ENCODE assay signal across 8 cellular contexts in genomic region chr1:236103646-236104218, GRCh38. TPM values are rescaled to one million over a fixed set of nuclear protein-coding genes. Genes with fewer than 3 reads are reported as not detected.
DNase-seq lines count a peak whose midpoint lies in the region; ATAC-seq and TF ChIP-seq lines count a peak whose summit lies in the region.

No MANE protein-coding gene starts in this region.

- H3K9ac ChIP-seq in iPS-20b (ENCODE audit: low read depth, low read length): peak overlapping the region; percentile 23; the same call in 1 of the 2 replicates

- 10 to 15% methylated on average over 12 to 13 of the region's 13 CpGs for WGBS in body of pancreas, 2 donors

- peak; percentile 65 to 91 (median 83) for TF ChIP-seq CTCF in body of pancreas (IDR thresholded peaks at IDR 0.05)

- H3K27me3 ChIP-seq in body of pancreas: no peaks in the 10 kb centered on the region
- peaks cover 10% of the 10 kb centered on the region for H3K27me3 ChIP-seq in iPS-20b (ENCODE audit: insufficient read depth, low read length)

- no peak overlapping the region for H3K4me3 ChIP-seq in body of pancreas
- no peak overlapping the region for H3K4me3 ChIP-seq in iPS-20b (ENCODE audit: low read length)

- intact Hi-C loops in body of pancreas (cut with DNase I): loop anchor here (10.0 kb wide), 1 partner anchor 431 kb away; no protein-coding TSS in a partner anchor

- DNase-seq in AG08396 (ENCODE audit: low spot score) (peak; percentile 83), NCI-H1417 (lab: John Stamatoyannopoulos, UW) (peak; percentile 18 to 78 (median 40)), T1000 (lab: John Stamatoyannopoulos, UW) (peak; percentile 19), body of pancreas (peak; percentile 55 to 65 (median 58))
- DNase-seq in stimulated activated CD4-positive, alpha-beta T cell treated with anti-CD3 and anti-CD28 coated beads, Interleukin-15, amount 100 ng/mL, for 48 hours (ENCODE audit: low read depth in 2 of 2): peak; percentile 18 to 53

- no peak overlapping the region for H3K27ac ChIP-seq in body of pancreas
- H3K27ac ChIP-seq in iPS-20b (ENCODE audit: low read length): no peak overlapping the region

- H3K36me3 ChIP-seq in body of pancreas (replicated peaks in 1 of 2; ENCODE audit: insufficient read depth in 1 of 2, low read depth in 2 of 2): no peaks in the 10 kb centered on the region
- H3K36me3 ChIP-seq in iPS-20b (ENCODE audit: insufficient read depth, low read depth, low read length): no peaks in the 10 kb centered on the region

- H3K4me1 ChIP-seq in body of pancreas (no peaks in the 10 kb centered on the region), iPS-20b (ENCODE audit: insufficient read depth, low read length) (peaks cover 7% of the 10 kb centered on the region; the same call in 1 of the 2 replicates)

- no peak for TF ChIP-seq POLR2A in body of pancreas (IDR thresholded peaks at IDR 0.05)

- H3K9me3 ChIP-seq in body of pancreas (no peaks in the 10 kb centered on the region), iPS-20b (ENCODE audit: insufficient read depth, low read depth, low read length) (no peaks in the 10 kb centered on the region)

- peak; percentile 35 for ATAC-seq in GM18520 (IDR thresholded peaks at IDR 0.05; ENCODE audit: unreplicated experiment)
- peak; percentile 68 for ATAC-seq in body of pancreas
- ATAC-seq in HG02981 (IDR thresholded peaks at IDR 0.05; ENCODE audit: unreplicated experiment): no peak

RNA-seq across cellular contexts. Expression of gene GPR137B, which starts 38.6 kb away (rescaled TPM):
- total RNA-seq in body of pancreas: 1 to 10 TPM; 3.3 to 3.9 TPM

RNA-seq across cellular contexts. Expression of gene NID1, which starts 38.8 kb away (rescaled TPM):
- total RNA-seq in body of pancreas: 10 to 100 TPM; 28.5 to 58.0 TPM

Comparison
In these comparisons a context has a peak if more than half of its experiments do, and no peak if none do; other contexts are left out.
1. DNase-seq: peak in every context shown above with its lines; median percentile 83 in AG08396; 58 in body of pancreas; 40 in NCI-H1417; 36 in stimulated activated CD4-positive, alpha-beta T cell treated with anti-CD3 and anti-CD28 coated beads, Interleukin-15, amount 100 ng/mL, for 48 hours; 19 in T1000.